In the genomic region with DNA sequence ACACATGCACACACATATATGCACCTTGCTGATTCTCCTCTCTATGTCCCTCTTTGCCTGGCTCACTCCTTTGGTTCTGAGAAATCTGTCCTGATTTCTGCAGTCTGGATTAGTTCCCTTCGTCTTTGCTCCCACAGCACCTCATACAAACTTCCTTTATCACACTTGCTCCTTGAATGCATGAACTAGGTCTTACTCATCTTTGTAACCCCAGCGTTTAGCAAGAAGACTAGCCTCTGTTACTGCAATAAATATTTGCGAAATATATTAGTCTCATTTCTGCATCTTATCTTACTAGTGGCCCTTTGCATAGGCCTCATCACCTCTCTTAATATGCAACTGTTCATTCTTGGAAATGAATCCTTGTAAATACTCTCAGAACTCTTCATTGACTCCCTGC, we compare ENCODE assay signal across 27 cellular contexts. TPM values are rescaled to one million over a fixed set of nuclear protein-coding genes. Genes with fewer than 3 reads are reported as not detected.
DNase-seq lines count a peak whose midpoint lies in the region; ATAC-seq and TF ChIP-seq lines count a peak whose summit lies in the region.
"Had no signal": no experiment of that assay in that cellular context is flagged by ENCODE, and none has a peak within 500 bp of the region (broad histone marks: within the 10 kb centered on the region; RNA-seq: fewer than 3 reads in every experiment).

No MANE protein-coding gene starts in this region.

- POLR2A ChIA-PET in MCF 10A (lab: Yijun Ruan, JAX), result interaction anchor here (0.9 to 1.9 kb wide), 5 partner anchors 10 to 12 kb away, joined by 3 to 10 read pairs (median 5); a partner anchor contains a TSS

- H3K36me3 Mint-ChIP-seq in MCF 10A (ENCODE audit: insufficient read depth, unreplicated experiment) (peaks cover 7% of the 10 kb centered on the region), GM23338 (ENCODE audit: low read depth) (no peaks in the 10 kb centered on the region)
- H3K36me3 Mint-ChIP-seq: natural killer cell had no signal

- H3F3A ChIP-seq in GM23338 (replicated peaks; ENCODE audit: low read depth), result peaks cover 8% of the 10 kb centered on the region; the same call in 1 of the 2 replicates

- intact Hi-C loops in MCF 10A (cut with micrococcal nuclease), result no loop called here
- intact Hi-C loops in breast epithelium (cut with DNase I; ENCODE audit: low total_unique reads), result no loop called here

- TF ChIP-seq POLR2A in breast epithelium (IDR thresholded peaks at IDR 0.05), result no peak

- H3K27ac ChIP-seq in breast epithelium, result no peak overlapping the region
- H3K27ac ChIP-seq in GM23338 (ENCODE audit: low read depth), result no peak overlapping the region
- H3K27ac ChIP-seq: Peyer's patch, SJCRH30, skin epidermis had no signal

- H3K79me2 ChIP-seq in GM23338 (replicated peaks; ENCODE audit: insufficient read depth), result no peaks in the 10 kb centered on the region

- H3K36me3 ChIP-seq in breast epithelium (no peaks in the 10 kb centered on the region), GM23338 (ENCODE audit: insufficient read depth) (no peaks in the 10 kb centered on the region)
- H3K36me3 ChIP-seq: Peyer's patch had no signal

- no peak overlapping the region for H2AFZ ChIP-seq in GM23338

- H3K4me3 Mint-ChIP-seq in MCF 10A (ENCODE audit: unreplicated experiment) (no peak overlapping the region), GM23338 (no peak overlapping the region)
- H3K4me3 Mint-ChIP-seq: activated CD4-positive, alpha-beta memory T cell treated with anti-CD3 and anti-CD28 coated beads for 36 hours; activated naive CD8-positive, alpha-beta T cell; natural killer cell; stimulated activated naive CD8-positive, alpha-beta T cell treated with anti-CD3 and anti-CD28 coated beads, Interleukin-15, amount 100 ng/mL, for 72 hours had no signal

- DNase-seq in MCF 10A (ENCODE audit: unreplicated experiment), result peak; percentile 64
- no peak for DNase-seq in breast epithelium (ENCODE audit: low spot score in 2 of 2)
- DNase-seq in NOMO-1 (lab: John Stamatoyannopoulos, UW; ENCODE audit: unreplicated experiment in 2 of 2), result peak; percentile 29 to 64
- DNase-seq in choroid plexus epithelial cell (ENCODE audit: low read depth), result peak; percentile 38
- no peak for DNase-seq in GM23338 (ENCODE audit: low spot score)
- DNase-seq in stimulated activated CD4-positive, alpha-beta T cell treated with anti-CD3 and anti-CD28 coated beads, Interleukin-2, amount 100 ng/mL, for 48 hours, result no peak
- DNase-seq: activated CD4-positive, alpha-beta memory T cell treated with anti-CD3 and anti-CD28 coated beads for 36 hours; aorta; central memory CD4-positive, alpha-beta T cell; GDM1; Karpas-422; left ventricle myocardium superior; natural killer cell; NCI-H1092 treated with DMSO at 0.1 percent for 48 hours; NCI-H187 treated with DMSO at 0.1 percent for 48 hours; NCI-H2171 treated with DMSO at 0.1 percent for 48 hours; NCI-H524; Peyer's patch; SJCRH30; stimulated activated CD8-positive, alpha-beta memory T cell treated with anti-CD3 and anti-CD28 coated beads, Interleukin-4, amount 100 ng/mL, for 48 hours; stimulated activated naive CD8-positive, alpha-beta T cell treated with anti-CD3 and anti-CD28 coated beads, Interleukin-15, amount 100 ng/mL, for 72 hours had no signal

- H3K9me3 Mint-ChIP-seq in MCF 10A (ENCODE audit: unreplicated experiment), result no peaks in the 10 kb centered on the region
- no peaks in the 10 kb centered on the region for H3K9me3 Mint-ChIP-seq in GM23338
- H3K9me3 Mint-ChIP-seq: activated CD4-positive, alpha-beta memory T cell treated with anti-CD3 and anti-CD28 coated beads for 36 hours; activated T-helper 2 cell treated with anti-CD3 and anti-CD28 coated beads, Interferon-gamma antibody, Interleukin-2, Interleukin-4, amounts not matched to agents 10 μg/mL and 5 μg/mL and 100 μg/mL, durations not matched to agents 14 hours and 24 hours and 36 hours; natural killer cell; stimulated activated naive CD8-positive, alpha-beta T cell treated with anti-CD3 and anti-CD28 coated beads, Interleukin-15, amount 100 ng/mL, for 72 hours had no signal

- H3K9me3 ChIP-seq in breast epithelium, result no peaks in the 10 kb centered on the region
- H3K9me3 ChIP-seq: Peyer's patch, SJCRH30 had no signal

- peaks cover 4% of the 10 kb centered on the region for H4K20me1 ChIP-seq in GM23338 (replicated peaks; ENCODE audit: insufficient read depth)

- peaks cover 21% of the 10 kb centered on the region for H3K4me1 Mint-ChIP-seq in MCF 10A (ENCODE audit: insufficient read depth, unreplicated experiment)
- H3K4me1 Mint-ChIP-seq in GM23338, result peaks cover 70% of the 10 kb centered on the region

- no peaks in the 10 kb centered on the region for H3K27me3 Mint-ChIP-seq in MCF 10A (ENCODE audit: insufficient read depth, unreplicated experiment)
- H3K27me3 Mint-ChIP-seq in GM23338 (ENCODE audit: insufficient read depth, low read depth, poor library complexity), result peaks cover 46% of the 10 kb centered on the region
- H3K27me3 Mint-ChIP-seq: activated CD4-positive, alpha-beta memory T cell treated with anti-CD3 and anti-CD28 coated beads for 36 hours; activated naive CD8-positive, alpha-beta T cell; stimulated activated naive CD8-positive, alpha-beta T cell treated with anti-CD3 and anti-CD28 coated beads, Interleukin-15, amount 100 ng/mL, for 72 hours had no signal

- ATAC-seq in GM23338 (no peak), GM21367 (IDR thresholded peaks at IDR 0.05; ENCODE audit: unreplicated experiment) (no peak), GM21529 (IDR thresholded peaks at IDR 0.05; ENCODE audit: unreplicated experiment) (no peak)
- ATAC-seq: activated CD4-positive, CD25-positive, alpha-beta regulatory T cell treated with anti-CD3 and anti-CD28 coated beads, Interleukin-2, amount 50 U/mL, for 24 hours; left ventricle myocardium superior; natural killer cell; stimulated activated naive CD8-positive, alpha-beta T cell treated with anti-CD3 and anti-CD28 coated beads, Interleukin-15, amount 100 ng/mL, for 72 hours had no signal

- no peak for TF ChIP-seq CTCF in MCF 10A (IDR thresholded peaks at IDR 0.05; ENCODE audit: unreplicated experiment)
- no peak for TF ChIP-seq CTCF in breast epithelium (IDR thresholded peaks at IDR 0.05)
- TF ChIP-seq CTCF in choroid plexus epithelial cell (conservative IDR thresholded peaks at IDR 0.05; ENCODE audit: low read depth, low read length), result no peak
- TF ChIP-seq CTCF in GM23338 (conservative IDR thresholded peaks at IDR 0.05; ENCODE audit: low read depth in 2 of 2), result no peak

- H3K27me3 ChIP-seq in breast epithelium, result no peaks in the 10 kb centered on the region
- H3K27me3 ChIP-seq in GM23338 (ENCODE audit: insufficient read depth), result peaks cover 93% of the 10 kb centered on the region
- H3K27me3 ChIP-seq: Peyer's patch, SJCRH30 had no signal

- CTCF ChIA-PET in MCF 10A (lab: Yijun Ruan, JAX), result interaction anchor here (0.6 to 23.9 kb wide), 11 partner anchors 10 to 610 kb away, joined by 3 to 332 read pairs (median 5); no protein-coding TSS in a partner anchor

- no TSS peak for BruUV-seq in MCF 10A (replicated peaks; lab: Mats Ljungman, UMichigan)

- no peak overlapping the region for H3K27ac Mint-ChIP-seq in MCF 10A (ENCODE audit: low read depth, unreplicated experiment)
- H3K27ac Mint-ChIP-seq in GM23338, result no peak overlapping the region
- H3K27ac Mint-ChIP-seq: activated CD4-positive, alpha-beta memory T cell treated with anti-CD3 and anti-CD28 coated beads for 36 hours; activated naive CD8-positive, alpha-beta T cell; activated T-helper 2 cell treated with anti-CD3 and anti-CD28 coated beads, Interferon-gamma antibody, Interleukin-2, Interleukin-4, amounts not matched to agents 10 μg/mL and 5 μg/mL and 100 μg/mL, durations not matched to agents 14 hours and 24 hours and 36 hours; natural killer cell; stimulated activated naive CD8-positive, alpha-beta T cell treated with anti-CD3 and anti-CD28 coated beads, Interleukin-15, amount 100 ng/mL, for 72 hours had no signal

- H3K4me1 ChIP-seq in breast epithelium (no peaks in the 10 kb centered on the region), GM23338 (ENCODE audit: insufficient read depth) (peaks cover 50% of the 10 kb centered on the region)
- H3K4me1 ChIP-seq: Peyer's patch, SJCRH30 had no signal

- H3K9me2 ChIP-seq in GM23338 (ENCODE audit: insufficient read depth), result no peaks in the 10 kb centered on the region

- H3K4me3 ChIP-seq in breast epithelium, result no peak overlapping the region
- no peak overlapping the region for H3K4me3 ChIP-seq in choroid plexus epithelial cell (ENCODE audit: low read depth, low read length)
- H3K4me3 ChIP-seq in GM23338, result no peak overlapping the region
- H3K4me3 ChIP-seq: Peyer's patch, SJCRH30, skin epidermis had no signal

- H3K4me2 ChIP-seq in GM23338, result no peak overlapping the region

TF ChIP-seq in GM23338, 12 proteins besides CTCF, POLR2A, EP300 and RAD21 (continues in another document):
- TF ChIP-seq STAT1 (IDR thresholded peaks at IDR 0.05; ENCODE audit: unreplicated experiment) (no peak), ZNF114 (CRISPR knock-in tag; IDR thresholded peaks at IDR 0.05) (no peak), EZH2 (IDR thresholded peaks at IDR 0.05; ENCODE audit: low read depth, unreplicated experiment) (no peak)
- TF ChIP-seq, protein P1, sequence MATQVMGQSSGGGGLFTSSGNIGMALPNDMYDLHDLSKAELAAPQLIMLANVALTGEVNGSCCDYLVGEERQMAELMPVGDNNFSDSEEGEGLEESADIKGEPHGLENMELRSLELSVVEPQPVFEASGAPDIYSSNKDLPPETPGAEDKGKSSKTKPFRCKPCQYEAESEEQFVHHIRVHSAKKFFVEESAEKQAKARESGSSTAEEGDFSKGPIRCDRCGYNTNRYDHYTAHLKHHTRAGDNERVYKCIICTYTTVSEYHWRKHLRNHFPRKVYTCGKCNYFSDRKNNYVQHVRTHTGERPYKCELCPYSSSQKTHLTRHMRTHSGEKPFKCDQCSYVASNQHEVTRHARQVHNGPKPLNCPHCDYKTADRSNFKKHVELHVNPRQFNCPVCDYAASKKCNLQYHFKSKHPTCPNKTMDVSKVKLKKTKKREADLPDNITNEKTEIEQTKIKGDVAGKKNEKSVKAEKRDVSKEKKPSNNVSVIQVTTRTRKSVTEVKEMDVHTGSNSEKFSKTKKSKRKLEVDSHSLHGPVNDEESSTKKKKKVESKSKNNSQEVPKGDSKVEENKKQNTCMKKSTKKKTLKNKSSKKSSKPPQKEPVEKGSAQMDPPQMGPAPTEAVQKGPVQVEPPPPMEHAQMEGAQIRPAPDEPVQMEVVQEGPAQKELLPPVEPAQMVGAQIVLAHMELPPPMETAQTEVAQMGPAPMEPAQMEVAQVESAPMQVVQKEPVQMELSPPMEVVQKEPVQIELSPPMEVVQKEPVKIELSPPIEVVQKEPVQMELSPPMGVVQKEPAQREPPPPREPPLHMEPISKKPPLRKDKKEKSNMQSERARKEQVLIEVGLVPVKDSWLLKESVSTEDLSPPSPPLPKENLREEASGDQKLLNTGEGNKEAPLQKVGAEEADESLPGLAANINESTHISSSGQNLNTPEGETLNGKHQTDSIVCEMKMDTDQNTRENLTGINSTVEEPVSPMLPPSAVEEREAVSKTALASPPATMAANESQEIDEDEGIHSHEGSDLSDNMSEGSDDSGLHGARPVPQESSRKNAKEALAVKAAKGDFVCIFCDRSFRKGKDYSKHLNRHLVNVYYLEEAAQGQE (IDR thresholded peaks at IDR 0.05; ENCODE audit: unreplicated experiment), result no peak

RNA-seq across cellular contexts. Expression of a gene that starts 11.4 kb away (rescaled TPM):
- total RNA-seq in MCF 10A (2022) (54.5 and 75.1 TPM in 2 replicates), breast epithelium (10 to 100 TPM; 30.9 to 37.3 (median 37.0) TPM)
- total RNA-seq in GM23338 (2014; rRNA removed; shearing (Covaris generic)), result 2.3 and 3.6 TPM in 2 replicates
- polyA plus RNA-seq in GM23338 (2016; fragmentation: Nextera tagmentation; extraction: Ambion mirVana), result 5.8 and 5.9 TPM in 2 replicates

Comparison
In these comparisons a context has a peak if more than half of its experiments do, and no peak if none do; other contexts are left out.
1. DNase-seq: peak in MCF 10A (single experiment), NOMO-1 (2 of 2) and choroid plexus epithelial cell (single experiment); none in breast epithelium (0 of 2), GM23338 (single experiment) and stimulated activated CD4-positive, alpha-beta T cell treated with anti-CD3 and anti-CD28 coated beads, Interleukin-2, amount 100 ng/mL, for 48 hours (0 of 2).